ENCODE assay signal across 9 cellular contexts in genomic region chr10:51832652-51833383, GRCh38.
DNase-seq lines count a peak whose midpoint lies in the region; ATAC-seq and TF ChIP-seq lines count a peak whose summit lies in the region.
"Had no signal": no experiment of that assay in that cellular context is flagged by ENCODE, and none has a peak within 500 bp of the region (broad histone marks: within the 10 kb centered on the region; RNA-seq: fewer than 3 reads in every experiment).

No MANE protein-coding gene starts in this region.

- TF ChIP-seq CTCF in uterus (IDR thresholded peaks at IDR 0.05), result no peak

- H3K36me3 ChIP-seq in mesodermal cell (ENCODE audit: control insufficient read depth, insufficient read depth, low read length) (no peaks in the 10 kb centered on the region), uterus (no peaks in the 10 kb centered on the region)
- H3K36me3 ChIP-seq: tibial artery had no signal

- no peaks in the 10 kb centered on the region for H3K9me3 ChIP-seq in mesodermal cell (ENCODE audit: control insufficient read depth, low read length)
- no peaks in the 10 kb centered on the region for H3K9me3 ChIP-seq in uterus

- H3K4me1 ChIP-seq in mesodermal cell (ENCODE audit: control insufficient read depth, insufficient read depth, low read length, poor library complexity, severe bottlenecking), result no peaks in the 10 kb centered on the region
- no peaks in the 10 kb centered on the region for H3K4me1 ChIP-seq in uterus

- H3K4me3 ChIP-seq in mesodermal cell (ENCODE audit: extremely low read depth, insufficient read depth, low read length, poor library complexity, severe bottlenecking) (no peak overlapping the region), uterus (no peak overlapping the region)
- H3K4me3 ChIP-seq: tibial artery had no signal

- H3K36me3 Mint-ChIP-seq in activated T-cell treated with anti-CD3 and anti-CD28 coated beads, Interleukin-2, amount 50 U/mL, for 72 hours (ENCODE audit: insufficient read depth in 2 of 2), result no peaks in the 10 kb centered on the region

- DNase-seq in activated T-cell treated with anti-CD3 and anti-CD28 coated beads, Interleukin-2, amount 50 U/mL, for 72 hours, result peak; percentile 35 to 37
- DNase-seq in NCI-H1105 (lab: John Stamatoyannopoulos, UW) (no peak), NCI-H187 treated with DMSO at 0.1 percent for 48 hours (lab: John Stamatoyannopoulos, UW) (no peak), uterus (no peak)

- intact Hi-C loops in uterus (cut with DNase I; ENCODE audit: low total_unique reads), result no loop called here

- H3K27me3 Mint-ChIP-seq in activated T-cell treated with anti-CD3 and anti-CD28 coated beads, Interleukin-2, amount 50 U/mL, for 72 hours (ENCODE audit: low read depth), result no peaks in the 10 kb centered on the region

- ATAC-seq in GM18520 (IDR thresholded peaks at IDR 0.05; ENCODE audit: unreplicated experiment) (peak; percentile 90), HG02973 (IDR thresholded peaks at IDR 0.05; ENCODE audit: unreplicated experiment) (peak; percentile 92), HG03108 (IDR thresholded peaks at IDR 0.05; ENCODE audit: unreplicated experiment) (no peak)
- peak; percentile 97 to 98 for ATAC-seq in activated T-cell treated with anti-CD3 and anti-CD28 coated beads, Interleukin-2, amount 50 U/mL, for 72 hours (replicated peaks in 1 of 2)

- H3K27ac ChIP-seq in mesodermal cell (ENCODE audit: low read depth, low read length, severe bottlenecking) (peak overlapping the region; percentile 69), uterus (no peak overlapping the region)
- H3K27ac ChIP-seq: tibial artery had no signal

- H3K9me3 Mint-ChIP-seq in activated T-cell treated with anti-CD3 and anti-CD28 coated beads, Interleukin-2, amount 50 U/mL, for 72 hours, result peaks cover 4 to 5% of the 10 kb centered on the region in 2 donors

- WGBS in mesodermal cell (ENCODE audit: insufficient coverage in 2 of 2), 2 experiments, result 84 to 89% methylated on average over 5 to 6 of the region's 7 CpGs

- H3K4me1 Mint-ChIP-seq in activated T-cell treated with anti-CD3 and anti-CD28 coated beads, Interleukin-2, amount 50 U/mL, for 72 hours (ENCODE audit: low read depth), result peaks cover 7% of the 10 kb centered on the region

- no peak overlapping the region for H3K27ac Mint-ChIP-seq in activated T-cell treated with anti-CD3 and anti-CD28 coated beads, Interleukin-2, amount 50 U/mL, for 72 hours

- no peaks in the 10 kb centered on the region for H3K27me3 ChIP-seq in uterus
- H3K27me3 ChIP-seq: tibial artery had no signal

- H3K4me3 Mint-ChIP-seq in activated T-cell treated with anti-CD3 and anti-CD28 coated beads, Interleukin-2, amount 50 U/mL, for 72 hours, result no peak overlapping the region

- TF ChIP-seq POLR2A in uterus (IDR thresholded peaks at IDR 0.05), result no peak

Comparison
In these comparisons a context has a peak if more than half of its experiments do, and no peak if none do; other contexts are left out.
1. DNase-seq: peak in activated T-cell treated with anti-CD3 and anti-CD28 coated beads, Interleukin-2, amount 50 U/mL, for 72 hours (2 of 2); none in NCI-H1105 (single experiment), NCI-H187 treated with DMSO at 0.1 percent for 48 hours (single experiment) and uterus (0 of 2).